ENCODE assay signal across 8 cellular contexts in the genomic region with DNA sequence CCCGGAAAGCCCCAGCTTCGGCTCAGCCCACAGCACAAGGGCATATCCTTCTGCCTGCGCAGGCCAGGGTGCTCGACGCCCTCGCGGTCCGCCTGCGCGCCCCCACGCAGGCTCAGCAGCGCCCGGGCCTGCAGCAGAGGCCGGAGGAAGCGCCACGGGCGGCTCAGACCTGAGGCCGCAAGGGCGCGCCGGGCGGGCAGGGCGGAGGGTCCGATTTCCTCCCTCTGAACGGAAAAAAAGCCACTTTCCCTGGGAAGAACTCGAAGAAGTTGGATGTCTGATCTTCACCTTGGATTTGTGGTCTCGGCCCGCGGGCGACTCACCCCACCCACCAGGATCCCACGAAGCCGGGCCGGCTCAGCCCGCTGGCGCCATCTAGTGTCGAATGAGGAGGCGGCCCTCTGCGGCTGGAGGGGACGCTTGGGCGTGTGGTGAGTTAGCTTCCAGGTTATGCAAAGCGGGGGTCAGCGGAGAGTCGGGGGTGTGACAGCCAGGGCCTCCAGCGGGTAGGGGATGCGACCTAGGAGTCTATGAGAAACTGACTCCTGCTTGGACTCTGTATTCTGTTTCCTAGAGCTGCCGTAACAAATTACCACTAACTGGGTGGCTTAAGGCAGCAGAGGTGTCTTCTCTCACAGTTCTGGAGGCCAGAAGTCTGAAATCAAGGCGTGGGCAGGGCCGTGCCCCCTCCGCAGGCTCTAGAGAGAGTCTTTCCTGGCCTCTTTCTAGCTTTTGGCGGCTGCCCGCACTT. TPM values are rescaled to one million over a fixed set of nuclear protein-coding genes. Genes with fewer than 3 reads are reported as not detected.
A peak's percentile ranks its signal among the peaks of the same experiment; 100 is the strongest.
DNase-seq lines count a peak whose midpoint lies in the region; ATAC-seq, FAIRE-seq and TF ChIP-seq lines count a peak whose summit lies in the region.

No MANE protein-coding gene starts in this region.

- no peaks in the 10 kb centered on the region for H3K36me3 Mint-ChIP-seq in activated naive CD8-positive, alpha-beta T cell

- WGBS in pancreas, 2 donors = 6 to 7% methylated on average over 50 to 51 of the region's 51 CpGs

- no peak for FAIRE-seq in pancreas (lab: Jason Lieb, UNC)

- ATAC-seq in DND-41 (ENCODE audit: insufficient read depth, low read depth) = peak; percentile 97
- peak; percentile 90 for ATAC-seq in GM21723 (IDR thresholded peaks at IDR 0.05; ENCODE audit: unreplicated experiment)
- peak; percentile 94 for ATAC-seq in Right ventricle myocardium inferior
- ATAC-seq in pancreas = peak; percentile 96 to 97 (median 97)

- H4K20me1 ChIP-seq in DND-41 (ENCODE audit: insufficient read depth, low read length) = no peaks in the 10 kb centered on the region

- H3K27ac ChIP-seq in DND-41 (ENCODE audit: low read length) = no peak overlapping the region
- peak overlapping the region in 1 of 4 donors; percentile 64 for H3K27ac ChIP-seq in pancreas
- peak overlapping the region; percentile 36 for H3K27ac ChIP-seq in tibial artery

- no peaks in the 10 kb centered on the region for H3K9me3 Mint-ChIP-seq in activated naive CD8-positive, alpha-beta T cell (ENCODE audit: low read depth)

- peak; percentile 72 for DNase-seq in DND-41
- peak; percentile 44 for DNase-seq in LHCN-M2 (ENCODE audit: low read depth)
- peak; percentile 63 for DNase-seq in SK-N-DZ (ENCODE audit: low spot score)
- peak; percentile 94 for DNase-seq in Right ventricle myocardium inferior (ENCODE audit: missing footprints)
- DNase-seq in pancreas = peak; percentile 63 to 95 (median 80)
- peak; percentile 75 to 87 for DNase-seq in tibial artery

- peak overlapping the region; percentile 72 for H3K4me3 Mint-ChIP-seq in activated naive CD8-positive, alpha-beta T cell

- H3K36me3 ChIP-seq in DND-41 (ENCODE audit: insufficient read depth, low read length) = no peaks in the 10 kb centered on the region
- no peaks in the 10 kb centered on the region for H3K36me3 ChIP-seq in pancreas
- no peaks in the 10 kb centered on the region for H3K36me3 ChIP-seq in tibial artery

- no peak overlapping the region for H3K27ac Mint-ChIP-seq in activated naive CD8-positive, alpha-beta T cell

- H3K27me3 Mint-ChIP-seq in activated naive CD8-positive, alpha-beta T cell = no peaks in the 10 kb centered on the region

- peaks cover 6% of the 10 kb centered on the region; the same call in 1 of the 2 replicates for H3K4me1 ChIP-seq in DND-41 (ENCODE audit: insufficient read depth, low read length)
- peaks cover 0 to 3% (median 0%) of the 10 kb centered on the region in 3 donors for H3K4me1 ChIP-seq in pancreas
- H3K4me1 ChIP-seq in tibial artery = peaks cover 0 to 9% (median 4%) of the 10 kb centered on the region in 4 donors

- no peaks in the 10 kb centered on the region for H3K9me3 ChIP-seq in DND-41 (ENCODE audit: insufficient read depth, low read length, severe bottlenecking)
- H3K9me3 ChIP-seq in pancreas = no peaks in the 10 kb centered on the region
- H3K9me3 ChIP-seq in tibial artery = no peaks in the 10 kb centered on the region

- H3K27me3 ChIP-seq in DND-41 (ENCODE audit: insufficient read depth, low read length, poor library complexity) (no peaks in the 10 kb centered on the region), pancreas (no peaks in the 10 kb centered on the region), tibial artery (no peaks in the 10 kb centered on the region)

- H3K4me3 ChIP-seq in DND-41 (ENCODE audit: low read depth in 1 of 2, low read length in 2 of 2) = no peak overlapping the region
- peak overlapping the region in 2 of 4 donors; percentile 33 to 43 for H3K4me3 ChIP-seq in pancreas
- peak overlapping the region; percentile 41 to 50 for H3K4me3 ChIP-seq in tibial artery

- no peaks in the 10 kb centered on the region for H3K79me2 ChIP-seq in DND-41 (ENCODE audit: insufficient read depth, low read length)

- no peak overlapping the region for H3K9ac ChIP-seq in DND-41 (ENCODE audit: low read depth, low read length)

- peak overlapping the region; percentile 43; the same call in 1 of the 2 replicates for H3K4me2 ChIP-seq in DND-41 (ENCODE audit: insufficient read depth, low read length)

- intact Hi-C loops in Right ventricle myocardium inferior (cut with DNase I) (loop anchor here (1.0 kb wide), 2 partner anchors 124 to 142 kb away; no protein-coding TSS in a partner anchor), pancreas (cut with DNase I) (loop anchor here (2.0 to 10.0 kb wide), 3 partner anchors 122 to 140 kb away; no protein-coding TSS in a partner anchor), tibial artery (cut with DNase I; ENCODE audit: low total_unique reads) (loop anchor here (2.0 to 5.0 kb wide), 2 partner anchors 124 to 145 kb away; no protein-coding TSS in a partner anchor)

- peak; percentile 97 for TF ChIP-seq CTCF in DND-41 (IDR thresholded peaks at IDR 0.05; ENCODE audit: borderline replicate concordance, extremely low read depth, low read length, poor library complexity, severe bottlenecking)
- peak; percentile 92 to 98 (median 98) for TF ChIP-seq CTCF in pancreas (IDR thresholded peaks at IDR 0.05)
- peak; percentile 98 to 99 for TF ChIP-seq CTCF in tibial artery (IDR thresholded peaks at IDR 0.05)

- H3K4me1 Mint-ChIP-seq in activated naive CD8-positive, alpha-beta T cell (ENCODE audit: low read depth) = peaks cover 2% of the 10 kb centered on the region

- H2AFZ ChIP-seq in DND-41 (ENCODE audit: low read depth, low read length) = peak overlapping the region; percentile 68

RNA-seq across cellular contexts. Expression of gene SRSF5, which starts 40.0 kb away (rescaled TPM):
- total RNA-seq in LHCN-M2 (2014; rRNA removed) (118 and 126 TPM in 2 replicates), Right ventricle myocardium inferior (120 TPM), pancreas (100 to 1,000 TPM in 3 of 6 donors, 10 to 100 TPM in 3; 78.0 to 142 (median 113) TPM)
- 109 TPM for polyA plus RNA-seq in LHCN-M2 (2012)
- 182 and 202 TPM in 2 replicates for polyA plus RNA-seq in SK-N-DZ (2014; cell fraction: cytosol; rRNA removed)
- 676 and 919 TPM in 2 replicates for polyA plus RNA-seq in SK-N-DZ (2014; cell fraction: nucleus; rRNA removed)
- 100 to 1,000 TPM; 196 to 314 TPM for polyA plus RNA-seq in pancreas

Comparison
In these comparisons a context has a peak if more than half of its experiments do, and no peak if none do; other contexts are left out.
1. DNase-seq: peak in every context shown above with its lines; median percentile 94 in Right ventricle myocardium inferior; 81 in tibial artery; 80 in pancreas; 72 in DND-41; 63 in SK-N-DZ; 44 in LHCN-M2.
2. H3K4me3 ChIP-seq: peak in tibial artery (2 of 2); none in DND-41 (0 of 2).
3. Peak in every context shown above with its lines, with median percentiles within 50 percentile points of each other: ATAC-seq and CTCF ChIP-seq.